ENCODE assay signal across 15 cellular contexts in the genomic region with DNA sequence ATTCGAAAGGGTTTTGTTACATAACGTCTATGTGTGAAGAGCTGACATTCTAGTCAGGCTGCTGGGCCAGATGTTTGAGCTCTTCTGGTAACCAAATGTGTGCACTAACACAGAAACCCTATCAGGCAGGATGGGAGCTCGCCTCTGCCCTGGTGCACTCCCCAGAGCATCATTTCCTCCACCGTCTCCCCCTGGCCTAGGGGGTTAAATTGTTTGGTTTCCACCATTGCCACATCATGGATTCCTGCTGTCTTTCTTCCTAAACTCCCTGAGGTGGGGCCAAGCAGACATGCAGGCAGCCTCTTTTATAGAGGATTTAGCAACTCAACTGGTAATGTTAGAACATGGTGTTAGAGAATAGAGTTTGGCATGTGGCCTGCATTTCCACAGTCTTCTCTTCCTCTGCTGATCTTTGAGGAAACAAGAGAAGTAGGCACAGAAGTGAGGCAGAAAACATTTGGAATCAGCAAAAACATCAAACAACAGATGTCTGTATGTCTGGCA.
DNase-seq lines count a peak whose midpoint lies in the region; ATAC-seq and TF ChIP-seq lines count a peak whose summit lies in the region.
"Had no signal": no experiment of that assay in that cellular context is flagged by ENCODE, and none has a peak within 500 bp of the region (broad histone marks: within the 10 kb centered on the region; RNA-seq: fewer than 3 reads in every experiment).

No MANE protein-coding gene starts in this region.

- no peak overlapping the region for H3K9ac ChIP-seq in SK-N-MC (ENCODE audit: insufficient read length)

- peak overlapping the region; percentile 76 for H3K27ac ChIP-seq in A673 (ENCODE audit: low read depth, low read length, poor library complexity, severe bottlenecking)
- peak overlapping the region; percentile 25 for H3K27ac ChIP-seq in SK-N-MC
- peak overlapping the region; percentile 46 for H3K27ac ChIP-seq in muscle layer of duodenum (ENCODE audit: low read length)

- POLR2A ChIA-PET in A673 (lab: Charles Lee; ENCODE audit: low non-redundant PET): interaction anchor here (0.8 kb wide), 1 partner anchor 24 kb away, joined by 3 read pairs; no protein-coding TSS in a partner anchor

- H3K4me1 ChIP-seq in A673 (ENCODE audit: insufficient read depth, low read length, poor library complexity, severe bottlenecking) (peaks cover 47% of the 10 kb centered on the region), muscle layer of duodenum (ENCODE audit: control insufficient read depth in 1 of 2, insufficient read depth in 2 of 2, low read length in 2 of 2) (peaks cover 0 to 11% of the 10 kb centered on the region in 2 donors)

- CTCF ChIA-PET in A673 (lab: Charles Lee): interaction anchor here (1.4 kb wide), 1 partner anchor 206 kb away, joined by 3 read pairs; no protein-coding TSS in a partner anchor

- H3K4me3 ChIP-seq in A673 (ENCODE audit: low read depth, low read length, poor library complexity, severe bottlenecking) (no peak overlapping the region), SK-N-MC (peak overlapping the region; percentile 1; the same call in 1 of the 2 replicates), muscle layer of duodenum (ENCODE audit: low read depth in 1 of 2, low read length in 2 of 2) (no peak overlapping the region)
- H3K4me3 ChIP-seq: A549 had no signal

- no peaks in the 10 kb centered on the region for H3K27me3 ChIP-seq in A673 (replicated peaks; ENCODE audit: insufficient read depth, low read depth, low read length, poor library complexity)
- H3K27me3 ChIP-seq in muscle layer of duodenum (ENCODE audit: low read depth, low read length): no peaks in the 10 kb centered on the region

- H3K36me3 ChIP-seq in A673 (ENCODE audit: insufficient read depth, low read length, poor library complexity, severe bottlenecking) (peaks cover 32% of the 10 kb centered on the region), SK-N-MC (ENCODE audit: insufficient read depth, low read length) (peaks cover 38% of the 10 kb centered on the region), muscle layer of duodenum (ENCODE audit: control insufficient read depth in 1 of 2, insufficient read depth in 2 of 2, low read length in 2 of 2) (peaks cover 3 to 11% of the 10 kb centered on the region in 2 donors)

- H3K9me3 ChIP-seq in A673 (ENCODE audit: low read depth, low read length, poor library complexity, severe bottlenecking) (no peaks in the 10 kb centered on the region), SK-N-MC (ENCODE audit: low read depth, low read length) (no peaks in the 10 kb centered on the region), muscle layer of duodenum (ENCODE audit: control insufficient read depth in 1 of 2, low read length in 2 of 2) (no peaks in the 10 kb centered on the region)
- H3K9me3 ChIP-seq: A549 had no signal

- ATAC-seq in HG03457 (IDR thresholded peaks at IDR 0.05; ENCODE audit: unreplicated experiment): no peak
- no peak for ATAC-seq in HG02885 (IDR thresholded peaks at IDR 0.05; ENCODE audit: poor library complexity, unreplicated experiment)
- no peak for ATAC-seq in stimulated activated naive CD8-positive, alpha-beta T cell treated with anti-CD3 and anti-CD28 coated beads, Interleukin-15, Interleukin-2, amounts not matched to agents 100 U/mL and 50 U/mL, for 24 hours
- ATAC-seq: activated T-cell treated with anti-CD3 and anti-CD28 coated beads, Interleukin-2, amount 50 U/mL, for 4 hours had no signal

- BruUV-seq in A673 (replicated peaks; lab: Mats Ljungman, UMichigan): no TSS peak

- no peak for TF ChIP-seq CTCF in A673 (conservative IDR thresholded peaks at IDR 0.05; ENCODE audit: low read depth, low read length)

- intact Hi-C loops in A673 (cut with micrococcal nuclease; ENCODE audit: unreplicated experiment): no loop called here

- peak; percentile 73 for DNase-seq in A673 (ENCODE audit: low spot score)
- DNase-seq in SK-N-MC (ENCODE audit: low read depth, low spot score): peak; percentile 87
- peak; percentile 76 for DNase-seq in fibroblast of peridontal ligament (ENCODE audit: extremely low read depth)
- no peak for DNase-seq in NAMALWA (ENCODE audit: low spot score)
- DNase-seq in stimulated activated naive CD8-positive, alpha-beta T cell treated with anti-CD3 and anti-CD28 coated beads, Interleukin-15, Interleukin-2, amounts not matched to agents 100 U/mL and 50 U/mL, for 24 hours: no peak
- DNase-seq: activated CD4-positive, alpha-beta T cell treated with anti-CD3 and anti-CD28 coated beads, Interleukin-2, amount 10 ng/mL, durations not matched to agents 7 days and 5 days; activated T-cell treated with anti-CD3 and anti-CD28 coated beads, Interleukin-2, amount 50 U/mL, for 4 hours; amniotic stem cell; KG1; NCI-H1694 treated with DMSO at 0.1 percent for 48 hours; NCI-H69 had no signal

Comparison
In these comparisons a context has a peak if more than half of its experiments do, and no peak if none do; other contexts are left out.
1. DNase-seq: peak in A673 (single experiment), SK-N-MC (single experiment) and fibroblast of peridontal ligament (single experiment); none in NAMALWA (single experiment) and stimulated activated naive CD8-positive, alpha-beta T cell treated with anti-CD3 and anti-CD28 coated beads, Interleukin-15, Interleukin-2, amounts not matched to agents 100 U/mL and 50 U/mL, for 24 hours (single experiment).
2. H3K27ac ChIP-seq: peak in every context shown above with its lines; median percentile 76 in A673; 46 in muscle layer of duodenum; 25 in SK-N-MC.